Comparison of ENCODE assay signal across 8 cellular contexts in genomic region chr18:62523631-62524442, GRCh38. TPM values are rescaled to one million over a fixed set of nuclear protein-coding genes. Genes with fewer than 3 reads are reported as not detected.
DNase-seq lines count a peak whose midpoint lies in the region; ATAC-seq and TF ChIP-seq lines count a peak whose summit lies in the region.

No MANE protein-coding gene starts in this region.

- peak overlapping the region; percentile 98 for H3K27ac ChIP-seq in suprapubic skin

- no peak for TF ChIP-seq CTCF in CD14-positive monocyte (IDR thresholded peaks at IDR 0.05)
- no peak for TF ChIP-seq CTCF in fibroblast of mammary gland (conservative IDR thresholded peaks at IDR 0.05; ENCODE audit: control insufficient read depth, insufficient read depth, low read depth, low read length)
- no peak for TF ChIP-seq CTCF in nephron progenitor cell (IDR thresholded peaks at IDR 0.05)
- no peak for TF ChIP-seq CTCF in suprapubic skin (IDR thresholded peaks at IDR 0.05)

- intact Hi-C loops in CD14-positive monocyte (cut with micrococcal nuclease) = loop anchor here (5.0 to 10.0 kb wide), 5 partner anchors 38 to 339 kb away; partner anchors contain the start of genes PIGN (in 2 of the 2) and RELCH (in 2 of the 2)

- H3K4me3 Mint-ChIP-seq in CD14-positive monocyte (peak overlapping the region; percentile 88 to 95), nephron progenitor cell (peak overlapping the region; percentile 88)

- TF ChIP-seq EP300 in suprapubic skin (IDR thresholded peaks at IDR 0.05) = no peak

- no peak for TF ChIP-seq POLR2A in suprapubic skin (IDR thresholded peaks at IDR 0.05)

- whole genome bisulfite sequencing in suprapubic skin = 0% methylated on average over 18 of the region's 100 CpGs

- H3K27ac Mint-ChIP-seq in CD14-positive monocyte (peak overlapping the region; percentile 38 to 83 (median 63)), nephron progenitor cell (no peak overlapping the region)

- DNase-seq in CD14-positive monocyte (ENCODE audit: low spot score) (peak; percentile 50), OCI-M1 (lab: John Stamatoyannopoulos, UW) (peak; percentile 72), fibroblast of mammary gland (ENCODE audit: low read depth) (peak; percentile 45), nephron progenitor cell (peak; percentile 63), suprapubic skin (ENCODE audit: low spot score in 2 of 2) (peak; percentile 83 to 84)
- peak; percentile 41 for DNase-seq in activated T-helper 9 cell treated with anti-CD3 and anti-CD28 coated beads, Interleukin-2, amount 50 U/mL, for 16 hours (ENCODE audit: low read depth)

- ATAC-seq in HG02623 (IDR thresholded peaks at IDR 0.05; ENCODE audit: unreplicated experiment) (peak; percentile 0), HG03095 (IDR thresholded peaks at IDR 0.05; ENCODE audit: unreplicated experiment) (no peak)

- H3K36me3 Mint-ChIP-seq in CD14-positive monocyte = peaks cover 2 to 9% of the 10 kb centered on the region in 2 donors
- H3K36me3 Mint-ChIP-seq in nephron progenitor cell (ENCODE audit: low read depth) = no peaks in the 10 kb centered on the region

- no peaks in the 10 kb centered on the region for H3K36me3 ChIP-seq in suprapubic skin

- H3K27me3 Mint-ChIP-seq in CD14-positive monocyte (ENCODE audit: low read depth in 3 of 3) (peaks cover 0 to 10% (median 4%) of the 10 kb centered on the region in 3 donors), nephron progenitor cell (ENCODE audit: low read depth, poor library complexity) (peaks cover 37% of the 10 kb centered on the region)

- peaks cover 31% of the 10 kb centered on the region for H3K4me1 Mint-ChIP-seq in CD14-positive monocyte
- peaks cover 34% of the 10 kb centered on the region for H3K4me1 Mint-ChIP-seq in nephron progenitor cell

- H3K27me3 ChIP-seq in suprapubic skin = no peaks in the 10 kb centered on the region

- no peaks in the 10 kb centered on the region for H3K9me3 ChIP-seq in suprapubic skin

- H3K4me3 ChIP-seq in fibroblast of mammary gland (ENCODE audit: control insufficient read depth, low read depth, low read length) (peak overlapping the region; percentile 65), suprapubic skin (peak overlapping the region; percentile 87)

- peaks cover 33% of the 10 kb centered on the region for H3K4me1 ChIP-seq in suprapubic skin

- H3K9me3 Mint-ChIP-seq in CD14-positive monocyte = peaks cover 0 to 2% (median 0%) of the 10 kb centered on the region in 7 donors
- H3K9me3 Mint-ChIP-seq in nephron progenitor cell = no peaks in the 10 kb centered on the region

RNA-seq across cellular contexts. Expression of gene ZCCHC2, which starts 1.0 kb away (rescaled TPM):
- under 1 TPM; 0.59 to 0.71 TPM for polyA plus RNA-seq in CD14-positive monocyte
- total RNA-seq in suprapubic skin = 10 to 100 TPM; 22.7 to 43.5 (median 32.4) TPM
